Comparison of ENCODE assay signal across 2 cellular contexts in the genomic region with DNA sequence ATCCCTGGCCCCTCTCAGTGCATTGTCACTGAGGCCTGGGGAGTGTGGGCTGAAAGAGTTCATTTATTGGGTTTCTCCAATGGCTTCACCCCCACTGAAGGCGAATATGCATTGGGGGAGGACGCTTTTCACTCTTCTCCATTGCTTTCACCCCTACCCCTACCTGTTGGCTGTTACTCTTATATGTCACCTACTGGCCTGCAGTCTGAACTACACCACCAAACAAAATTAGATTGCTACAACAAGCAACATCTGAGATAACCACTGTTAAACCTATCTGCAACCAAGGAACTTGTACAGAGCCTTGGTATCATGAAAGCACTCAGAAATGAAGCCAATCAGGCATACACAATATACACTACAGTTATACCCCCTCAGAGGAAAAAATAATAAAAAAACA.
TF ChIP-seq lines count a peak whose summit lies in the region.

No MANE protein-coding gene starts in this region.

TF ChIP-seq in GM23338, 12 proteins besides CTCF, POLR2A, EP300 and RAD21 (continued from another document):
- TF ChIP-seq, protein P1, sequence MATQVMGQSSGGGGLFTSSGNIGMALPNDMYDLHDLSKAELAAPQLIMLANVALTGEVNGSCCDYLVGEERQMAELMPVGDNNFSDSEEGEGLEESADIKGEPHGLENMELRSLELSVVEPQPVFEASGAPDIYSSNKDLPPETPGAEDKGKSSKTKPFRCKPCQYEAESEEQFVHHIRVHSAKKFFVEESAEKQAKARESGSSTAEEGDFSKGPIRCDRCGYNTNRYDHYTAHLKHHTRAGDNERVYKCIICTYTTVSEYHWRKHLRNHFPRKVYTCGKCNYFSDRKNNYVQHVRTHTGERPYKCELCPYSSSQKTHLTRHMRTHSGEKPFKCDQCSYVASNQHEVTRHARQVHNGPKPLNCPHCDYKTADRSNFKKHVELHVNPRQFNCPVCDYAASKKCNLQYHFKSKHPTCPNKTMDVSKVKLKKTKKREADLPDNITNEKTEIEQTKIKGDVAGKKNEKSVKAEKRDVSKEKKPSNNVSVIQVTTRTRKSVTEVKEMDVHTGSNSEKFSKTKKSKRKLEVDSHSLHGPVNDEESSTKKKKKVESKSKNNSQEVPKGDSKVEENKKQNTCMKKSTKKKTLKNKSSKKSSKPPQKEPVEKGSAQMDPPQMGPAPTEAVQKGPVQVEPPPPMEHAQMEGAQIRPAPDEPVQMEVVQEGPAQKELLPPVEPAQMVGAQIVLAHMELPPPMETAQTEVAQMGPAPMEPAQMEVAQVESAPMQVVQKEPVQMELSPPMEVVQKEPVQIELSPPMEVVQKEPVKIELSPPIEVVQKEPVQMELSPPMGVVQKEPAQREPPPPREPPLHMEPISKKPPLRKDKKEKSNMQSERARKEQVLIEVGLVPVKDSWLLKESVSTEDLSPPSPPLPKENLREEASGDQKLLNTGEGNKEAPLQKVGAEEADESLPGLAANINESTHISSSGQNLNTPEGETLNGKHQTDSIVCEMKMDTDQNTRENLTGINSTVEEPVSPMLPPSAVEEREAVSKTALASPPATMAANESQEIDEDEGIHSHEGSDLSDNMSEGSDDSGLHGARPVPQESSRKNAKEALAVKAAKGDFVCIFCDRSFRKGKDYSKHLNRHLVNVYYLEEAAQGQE (IDR thresholded peaks at IDR 0.05; ENCODE audit: unreplicated experiment) = no peak
- no peak for TF ChIP-seq EZH2phosphoT487 (IDR thresholded peaks at IDR 0.05; ENCODE audit: unreplicated experiment)
- TF ChIP-seq STAT1 (IDR thresholded peaks at IDR 0.05; ENCODE audit: unreplicated experiment) = no peak
- no peak for TF ChIP-seq POLR2AphosphoS5 (IDR thresholded peaks at IDR 0.05; ENCODE audit: low read depth)
- no peak for TF ChIP-seq ZNF331 (CRISPR knock-in tag; IDR thresholded peaks at IDR 0.05; ENCODE audit: low read depth)
- TF ChIP-seq, protein P2, sequence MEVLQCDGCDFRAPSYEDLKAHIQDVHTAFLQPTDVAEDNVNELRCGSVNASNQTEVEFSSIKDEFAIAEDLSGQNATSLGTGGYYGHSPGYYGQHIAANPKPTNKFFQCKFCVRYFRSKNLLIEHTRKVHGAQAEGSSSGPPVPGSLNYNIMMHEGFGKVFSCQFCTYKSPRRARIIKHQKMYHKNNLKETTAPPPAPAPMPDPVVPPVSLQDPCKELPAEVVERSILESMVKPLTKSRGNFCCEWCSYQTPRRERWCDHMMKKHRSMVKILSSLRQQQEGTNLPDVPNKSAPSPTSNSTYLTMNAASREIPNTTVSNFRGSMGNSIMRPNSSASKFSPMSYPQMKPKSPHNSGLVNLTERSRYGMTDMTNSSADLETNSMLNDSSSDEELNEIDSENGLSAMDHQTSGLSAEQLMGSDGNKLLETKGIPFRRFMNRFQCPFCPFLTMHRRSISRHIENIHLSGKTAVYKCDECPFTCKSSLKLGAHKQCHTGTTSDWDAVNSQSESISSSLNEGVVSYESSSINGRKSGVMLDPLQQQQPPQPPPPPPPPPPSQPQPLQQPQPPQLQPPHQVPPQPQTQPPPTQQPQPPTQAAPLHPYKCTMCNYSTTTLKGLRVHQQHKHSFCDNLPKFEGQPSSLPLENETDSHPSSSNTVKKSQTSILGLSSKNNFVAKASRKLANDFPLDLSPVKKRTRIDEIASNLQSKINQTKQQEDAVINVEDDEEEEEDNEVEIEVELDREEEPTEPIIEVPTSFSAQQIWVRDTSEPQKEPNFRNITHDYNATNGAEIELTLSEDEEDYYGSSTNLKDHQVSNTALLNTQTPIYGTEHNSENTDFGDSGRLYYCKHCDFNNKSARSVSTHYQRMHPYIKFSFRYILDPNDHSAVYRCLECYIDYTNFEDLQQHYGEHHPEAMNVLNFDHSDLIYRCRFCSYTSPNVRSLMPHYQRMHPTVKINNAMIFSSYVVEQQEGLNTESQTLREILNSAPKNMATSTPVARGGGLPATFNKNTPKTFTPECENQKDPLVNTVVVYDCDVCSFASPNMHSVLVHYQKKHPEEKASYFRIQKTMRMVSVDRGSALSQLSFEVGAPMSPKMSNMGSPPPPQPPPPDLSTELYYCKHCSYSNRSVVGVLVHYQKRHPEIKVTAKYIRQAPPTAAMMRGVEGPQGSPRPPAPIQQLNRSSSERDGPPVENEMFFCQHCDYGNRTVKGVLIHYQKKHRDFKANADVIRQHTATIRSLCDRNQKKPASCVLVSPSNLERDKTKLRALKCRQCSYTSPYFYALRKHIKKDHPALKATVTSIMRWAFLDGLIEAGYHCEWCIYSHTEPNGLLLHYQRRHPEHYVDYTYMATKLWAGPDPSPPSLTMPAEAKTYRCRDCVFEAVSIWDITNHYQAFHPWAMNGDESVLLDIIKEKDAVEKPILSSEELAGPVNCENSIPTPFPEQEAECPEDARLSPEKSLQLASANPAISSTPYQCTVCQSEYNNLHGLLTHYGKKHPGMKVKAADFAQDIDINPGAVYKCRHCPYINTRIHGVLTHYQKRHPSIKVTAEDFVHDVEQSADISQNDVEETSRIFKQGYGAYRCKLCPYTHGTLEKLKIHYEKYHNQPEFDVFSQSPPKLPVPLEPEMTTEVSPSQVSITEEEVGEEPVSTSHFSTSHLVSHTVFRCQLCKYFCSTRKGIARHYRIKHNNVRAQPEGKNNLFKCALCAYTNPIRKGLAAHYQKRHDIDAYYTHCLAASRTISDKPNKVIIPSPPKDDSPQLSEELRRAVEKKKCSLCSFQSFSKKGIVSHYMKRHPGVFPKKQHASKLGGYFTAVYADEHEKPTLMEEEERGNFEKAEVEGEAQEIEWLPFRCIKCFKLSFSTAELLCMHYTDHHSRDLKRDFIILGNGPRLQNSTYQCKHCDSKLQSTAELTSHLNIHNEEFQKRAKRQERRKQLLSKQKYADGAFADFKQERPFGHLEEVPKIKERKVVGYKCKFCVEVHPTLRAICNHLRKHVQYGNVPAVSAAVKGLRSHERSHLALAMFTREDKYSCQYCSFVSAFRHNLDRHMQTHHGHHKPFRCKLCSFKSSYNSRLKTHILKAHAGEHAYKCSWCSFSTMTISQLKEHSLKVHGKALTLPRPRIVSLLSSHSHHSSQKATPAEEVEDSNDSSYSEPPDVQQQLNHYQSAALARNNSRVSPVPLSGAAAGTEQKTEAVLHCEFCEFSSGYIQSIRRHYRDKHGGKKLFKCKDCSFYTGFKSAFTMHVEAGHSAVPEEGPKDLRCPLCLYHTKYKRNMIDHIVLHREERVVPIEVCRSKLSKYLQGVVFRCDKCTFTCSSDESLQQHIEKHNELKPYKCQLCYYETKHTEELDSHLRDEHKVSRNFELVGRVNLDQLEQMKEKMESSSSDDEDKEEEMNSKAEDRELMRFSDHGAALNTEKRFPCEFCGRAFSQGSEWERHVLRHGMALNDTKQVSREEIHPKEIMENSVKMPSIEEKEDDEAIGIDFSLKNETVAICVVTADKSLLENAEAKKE (CRISPR knock-in tag; IDR thresholded peaks at IDR 0.05) = no peak
- TF ChIP-seq, protein P3, sequence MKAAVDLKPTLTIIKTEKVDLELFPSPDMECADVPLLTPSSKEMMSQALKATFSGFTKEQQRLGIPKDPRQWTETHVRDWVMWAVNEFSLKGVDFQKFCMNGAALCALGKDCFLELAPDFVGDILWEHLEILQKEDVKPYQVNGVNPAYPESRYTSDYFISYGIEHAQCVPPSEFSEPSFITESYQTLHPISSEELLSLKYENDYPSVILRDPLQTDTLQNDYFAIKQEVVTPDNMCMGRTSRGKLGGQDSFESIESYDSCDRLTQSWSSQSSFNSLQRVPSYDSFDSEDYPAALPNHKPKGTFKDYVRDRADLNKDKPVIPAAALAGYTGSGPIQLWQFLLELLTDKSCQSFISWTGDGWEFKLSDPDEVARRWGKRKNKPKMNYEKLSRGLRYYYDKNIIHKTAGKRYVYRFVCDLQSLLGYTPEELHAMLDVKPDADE (IDR thresholded peaks at IDR 0.05) = no peak
- no peak for TF ChIP-seq NANOG (IDR thresholded peaks at IDR 0.05; ENCODE audit: borderline replicate concordance)
- TF ChIP-seq EZH2 (IDR thresholded peaks at IDR 0.05; ENCODE audit: low read depth, unreplicated experiment) = no peak
- TF ChIP-seq JUNB (IDR thresholded peaks at IDR 0.05; ENCODE audit: unreplicated experiment) = no peak
TF ChIP-seq in GM23338: peak in this region for 0.

TF ChIP-seq in K562, 482 proteins besides CTCF, POLR2A, EP300 and RAD21:
- TF ChIP-seq, protein P4, sequence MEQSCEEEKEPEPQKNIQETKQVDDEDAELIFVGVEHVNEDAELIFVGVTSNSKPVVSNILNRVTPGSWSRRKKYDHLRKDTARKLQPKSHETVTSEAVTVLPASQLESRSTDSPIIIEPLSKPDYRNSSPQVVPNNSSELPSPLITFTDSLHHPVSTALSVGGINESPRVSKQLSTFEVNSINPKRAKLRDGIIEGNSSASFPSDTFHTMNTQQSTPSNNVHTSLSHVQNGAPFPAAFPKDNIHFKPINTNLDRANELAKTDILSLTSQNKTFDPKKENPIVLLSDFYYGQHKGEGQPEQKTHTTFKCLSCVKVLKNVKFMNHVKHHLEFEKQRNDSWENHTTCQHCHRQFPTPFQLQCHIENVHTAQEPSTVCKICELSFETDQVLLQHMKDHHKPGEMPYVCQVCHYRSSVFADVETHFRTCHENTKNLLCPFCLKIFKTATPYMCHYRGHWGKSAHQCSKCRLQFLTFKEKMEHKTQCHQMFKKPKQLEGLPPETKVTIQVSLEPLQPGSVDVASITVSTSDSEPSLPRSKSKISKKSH (CRISPR knock-in tag; IDR thresholded peaks at IDR 0.05) = no peak
- no peak for TF ChIP-seq ZBTB7A (IDR thresholded peaks at IDR 0.05; ENCODE audit: borderline replicate concordance, control insufficient read depth, low read depth, low read length)
- TF ChIP-seq NFXL1 (CRISPR knock-in tag; IDR thresholded peaks at IDR 0.05) = no peak
- TF ChIP-seq ZNF175 (CRISPR knock-in tag; IDR thresholded peaks at IDR 0.05; ENCODE audit: low read depth) = no peak
- no peak for TF ChIP-seq GABPB2 (CRISPR knock-in tag; conservative IDR thresholded peaks at IDR 0.05)
- TF ChIP-seq ZNF253 (CRISPR knock-in tag; conservative IDR thresholded peaks at IDR 0.05) = no peak
- no peak for TF ChIP-seq ZNF551 (CRISPR knock-in tag; IDR thresholded peaks at IDR 0.05)
- TF ChIP-seq ZNF324 (CRISPR knock-in tag; IDR thresholded peaks at IDR 0.05) = no peak
- TF ChIP-seq KLF13 (tag; IDR thresholded peaks at IDR 0.05; ENCODE audit: borderline replicate concordance, low read depth) = no peak
- no peak for TF ChIP-seq ZNF57 (CRISPR knock-in tag; IDR thresholded peaks at IDR 0.05)
- TF ChIP-seq ZNF354B (CRISPR knock-in tag; IDR thresholded peaks at IDR 0.05) = no peak
- TF ChIP-seq CSDE1 (IDR thresholded peaks at IDR 0.05) = no peak
